ENCODE assay signal across 22 cellular contexts in genomic region chr6:145276746-145277145, GRCh38.
"Had no signal": no experiment of that assay in that cellular context is flagged by ENCODE, and none has a peak within 500 bp of the region (broad histone marks: within the 10 kb centered on the region; RNA-seq: fewer than 3 reads in every experiment).

No MANE protein-coding gene starts in this region.

- DNase-seq: activated CD4-positive, alpha-beta memory T cell treated with anti-CD3 and anti-CD28 coated beads, Interleukin-2, amount 10 ng/mL, durations not matched to agents 7 days and 5 days; activated CD4-positive, alpha-beta T cell treated with anti-CD3 and anti-CD28 coated beads for 4 hours; activated effector memory CD4-positive, alpha-beta T cell treated with anti-CD3 and anti-CD28 coated beads, Interleukin-2, amount 50 U/mL, for 16 hours; activated T-cell treated with anti-CD3 and anti-CD28 coated beads, Interleukin-2, amount 50 U/mL, for 48 hours; amygdala; brain microvascular endothelial cell; cortex of kidney; effector CD4-positive, alpha-beta T cell; esophagus squamous epithelium; head of caudate nucleus; kidney glomerular epithelial cell; mesenchymal stem cell; naive thymus-derived CD8-positive, alpha-beta T cell; posterior cingulate gyrus; right cardiac atrium; stimulated activated CD4-positive, alpha-beta T cell treated with anti-CD3 and anti-CD28 coated beads, Interleukin-4, amount 100 ng/mL, for 4 hours; stimulated activated CD8-positive, alpha-beta memory T cell treated with anti-CD3 and anti-CD28 coated beads, Interleukin-4, amount 100 ng/mL, for 48 hours; T-helper 2 cell; upper lobe of left lung had no signal

- H3K27me3 ChIP-seq: brain microvascular endothelial cell, esophagus squamous epithelium, upper lobe of left lung had no signal

- ATAC-seq: activated naive CD4-positive, alpha-beta T cell treated with anti-CD3 and anti-CD28 coated beads, Interleukin-2, amount 50 U/mL, for 72 hours; naive thymus-derived CD8-positive, alpha-beta T cell; right cardiac atrium; WTC11 had no signal

- H3K36me3 ChIP-seq: brain microvascular endothelial cell, esophagus squamous epithelium, upper lobe of left lung had no signal

- H3K4me2 ChIP-seq: smooth muscle cell had no signal

- H3K4me3 ChIP-seq: esophagus squamous epithelium, smooth muscle cell, upper lobe of left lung had no signal

- H3K4me1 ChIP-seq: esophagus squamous epithelium, upper lobe of left lung had no signal

- H3K9me3 ChIP-seq: esophagus squamous epithelium, upper lobe of left lung had no signal

- H3K27ac ChIP-seq: brain microvascular endothelial cell, esophagus squamous epithelium, upper lobe of left lung had no signal
